Comparison of ENCODE assay signal across 9 cellular contexts in the genomic region with DNA sequence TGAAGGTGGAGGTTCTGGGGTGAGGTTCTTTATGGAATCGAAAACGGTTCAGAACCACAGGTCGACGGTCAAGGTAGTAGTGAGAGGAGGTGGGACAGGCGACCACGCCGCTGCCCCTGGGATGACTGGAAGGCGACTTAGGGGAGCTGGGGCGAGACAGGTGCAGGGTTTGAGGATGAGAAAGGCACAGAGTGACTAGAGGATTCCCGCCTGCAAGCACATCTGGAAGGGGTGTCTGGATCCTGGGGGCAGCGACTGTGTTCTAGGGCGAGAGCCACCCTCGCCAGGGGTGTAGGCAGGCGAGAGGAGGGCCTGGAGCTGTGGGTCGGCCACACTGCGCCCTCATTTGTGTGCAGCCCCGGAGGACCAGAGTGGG. TPM values are rescaled to one million over a fixed set of nuclear protein-coding genes. Genes with fewer than 3 reads are reported as not detected.
DNase-seq lines count a peak whose midpoint lies in the region; ATAC-seq, FAIRE-seq and TF ChIP-seq lines count a peak whose summit lies in the region.
"Had no signal": no experiment of that assay in that cellular context is flagged by ENCODE, and none has a peak within 500 bp of the region (broad histone marks: within the 10 kb centered on the region; RNA-seq: fewer than 3 reads in every experiment).

No MANE protein-coding gene starts in this region.

- POLR2A ChIA-PET in A673 (lab: Charles Lee; ENCODE audit: low non-redundant PET): no interaction called here

- BruUV-seq in A673 (replicated peaks; lab: Mats Ljungman, UMichigan): no TSS peak

- ATAC-seq in GM19467 (IDR thresholded peaks at IDR 0.05; ENCODE audit: unreplicated experiment): no peak
- ATAC-seq in GM19351 (IDR thresholded peaks at IDR 0.05; ENCODE audit: unreplicated experiment): no peak

- H3K4me3 ChIP-seq in A673 (ENCODE audit: low read depth, low read length, poor library complexity, severe bottlenecking) (peak overlapping the region; percentile 48), H7 (ENCODE audit: insufficient read depth, low read depth, low read length) (peak overlapping the region; percentile 50; the same call in 1 of the 2 replicates), ascending aorta (peak overlapping the region; percentile 56 to 95), mucosa of rectum (ENCODE audit: low read length in 2 of 2) (peak overlapping the region; percentile 62 to 79)

- H3K27ac ChIP-seq in A673 (ENCODE audit: low read depth, low read length, poor library complexity, severe bottlenecking) (no peak overlapping the region), ascending aorta (peak overlapping the region in 1 of 2 donors; percentile 8), mucosa of rectum (ENCODE audit: low read depth in 2 of 2, low read length in 2 of 2) (peak overlapping the region; percentile 56 to 75)

- H3K9me3 ChIP-seq in A673 (ENCODE audit: low read depth, low read length, poor library complexity, severe bottlenecking) (no peaks in the 10 kb centered on the region), ascending aorta (no peaks in the 10 kb centered on the region), mucosa of rectum (ENCODE audit: control insufficient read depth in 2 of 2, low read length in 2 of 2) (no peaks in the 10 kb centered on the region)

- no peaks in the 10 kb centered on the region for H3K4me1 ChIP-seq in A673 (ENCODE audit: insufficient read depth, low read length, poor library complexity, severe bottlenecking)
- H3K4me1 ChIP-seq in ascending aorta: peaks cover 4 to 8% of the 10 kb centered on the region in 2 donors
- peaks cover 22 to 27% of the 10 kb centered on the region in 2 donors for H3K4me1 ChIP-seq in mucosa of rectum (ENCODE audit: control insufficient read depth in 2 of 2, insufficient read depth in 2 of 2, low read length in 2 of 2)

- intact Hi-C loops in A673 (cut with micrococcal nuclease; ENCODE audit: unreplicated experiment) (no loop called here), ascending aorta (cut with DNase I) (no loop called here)

- TF ChIP-seq CTCF in A673 (conservative IDR thresholded peaks at IDR 0.05; ENCODE audit: low read depth, low read length): no peak
- TF ChIP-seq CTCF in ascending aorta (IDR thresholded peaks at IDR 0.05): no peak

- no peak for FAIRE-seq in H54 (lab: Jason Lieb, UNC)

- H3K36me3 ChIP-seq in A673 (ENCODE audit: insufficient read depth, low read length, poor library complexity, severe bottlenecking) (no peaks in the 10 kb centered on the region), H7 (replicated peaks; ENCODE audit: control insufficient read depth, insufficient read depth, low read length) (no peaks in the 10 kb centered on the region), ascending aorta (no peaks in the 10 kb centered on the region), mucosa of rectum (ENCODE audit: control insufficient read depth in 2 of 2, insufficient read depth in 2 of 2, low read length in 2 of 2) (no peaks in the 10 kb centered on the region)

- H3K9ac ChIP-seq in mucosa of rectum (ENCODE audit: low read depth in 1 of 2, low read length in 2 of 2): peak overlapping the region; percentile 47 to 69

- no peak for TF ChIP-seq POLR2A in H54 (IDR thresholded peaks at IDR 0.05; ENCODE audit: low read depth, low read length)

- CTCF ChIA-PET in A673 (lab: Charles Lee): no interaction called here

- H3K27me3 ChIP-seq in A673 (replicated peaks; ENCODE audit: insufficient read depth, low read depth, low read length, poor library complexity): peaks cover 46% of the 10 kb centered on the region
- H3K27me3 ChIP-seq in H7 (ENCODE audit: control insufficient read depth, insufficient read depth, low read length): peaks cover 38% of the 10 kb centered on the region
- no peaks in the 10 kb centered on the region for H3K27me3 ChIP-seq in ascending aorta
- no peaks in the 10 kb centered on the region for H3K27me3 ChIP-seq in mucosa of rectum (ENCODE audit: control insufficient read depth in 2 of 2, insufficient read depth in 2 of 2, low read length in 2 of 2)

- DNase-seq in A673 (ENCODE audit: low spot score): no peak
- no peak for DNase-seq in H7
- DNase-seq in ascending aorta (ENCODE audit: low spot score in 2 of 2): peak in 1 of 2 donors; percentile 61
- no peak for DNase-seq in stimulated activated CD4-positive, alpha-beta T cell treated with anti-CD3 and anti-CD28 coated beads, Interleukin-2, amount 100 ng/mL, for 24 hours
- DNase-seq in H54 (ENCODE audit: insufficient read length, low spot score): no peak
- DNase-seq: DND-41 had no signal

RNA-seq across cellular contexts. Expression of gene IRF5, which starts 0.5 kb away (rescaled TPM):
- total RNA-seq in A673 (2021): not detected in 2 replicates
- 0.48 and 0.62 TPM in 2 replicates for total RNA-seq in H7 (2014; rRNA removed; shearing (Covaris generic))
- total RNA-seq in ascending aorta: not detected

RNA-seq across cellular contexts. Expression of gene KCP, which starts 26.8 kb away (rescaled TPM):
- total RNA-seq in A673 (2021): not detected in 2 replicates
- total RNA-seq in H7 (2014; rRNA removed; shearing (Covaris generic)): 2.5 and 3.4 TPM in 2 replicates
- 1.2 TPM for total RNA-seq in ascending aorta
